1 cellular context compared by ENCODE assay signal in the genomic region with DNA sequence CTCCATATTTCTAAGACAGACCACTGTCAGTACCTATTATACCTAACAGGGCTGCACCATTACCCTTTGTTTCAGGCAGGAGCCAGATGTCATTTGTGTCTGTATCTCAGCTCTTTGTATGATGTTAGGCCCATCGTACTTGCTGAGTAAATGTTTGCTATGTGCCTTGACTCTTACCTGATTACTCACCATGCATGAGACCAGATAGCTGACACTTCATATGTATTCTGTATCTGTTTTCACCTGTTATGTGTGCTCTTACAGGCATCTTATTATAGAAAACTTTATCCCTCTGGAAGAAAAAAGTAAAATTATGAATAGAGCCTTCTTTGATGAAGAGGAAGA.
TF ChIP-seq lines count a peak whose summit lies in the region.

No MANE protein-coding gene starts in this region.

TF ChIP-seq in HepG2, 621 proteins besides CTCF, POLR2A, EP300 and RAD21 (continued from another document and continues in another):
- TF ChIP-seq SMARCC2 (IDR thresholded peaks at IDR 0.05) (no peak), ZNF776 (CRISPR knock-in tag; IDR thresholded peaks at IDR 0.05) (no peak), SP140L (CRISPR knock-in tag; IDR thresholded peaks at IDR 0.05; ENCODE audit: borderline replicate concordance) (no peak), ZNF703 (CRISPR knock-in tag; IDR thresholded peaks at IDR 0.05; ENCODE audit: borderline replicate concordance) (no peak), ZFP90 (CRISPR knock-in tag; IDR thresholded peaks at IDR 0.05; ENCODE audit: borderline replicate concordance) (no peak), BCLAF1 (IDR thresholded peaks at IDR 0.05) (no peak), HOXA9 (CRISPR knock-in tag; IDR thresholded peaks at IDR 0.05; ENCODE audit: borderline replicate concordance) (no peak), KLF16 (CRISPR knock-in tag; IDR thresholded peaks at IDR 0.05) (no peak), ZNF30 (CRISPR knock-in tag; IDR thresholded peaks at IDR 0.05) (no peak), CBX5 (CRISPR knock-in tag; IDR thresholded peaks at IDR 0.05; ENCODE audit: borderline replicate concordance) (no peak), ZNF335 (CRISPR knock-in tag; IDR thresholded peaks at IDR 0.05) (no peak), ZNF547 (CRISPR knock-in tag; IDR thresholded peaks at IDR 0.05) (0 out of 2 replicates have a peak, but pooled peaks have one; percentile 0), SYNCRIP (IDR thresholded peaks at IDR 0.05; ENCODE audit: insufficient read depth, low read depth, low read length) (no peak), ZNF274 (CRISPR knock-in tag; IDR thresholded peaks at IDR 0.05) (no peak), NR1H2 (CRISPR knock-in tag; IDR thresholded peaks at IDR 0.05; ENCODE audit: borderline replicate concordance, low read depth) (no peak), ZNF580 (CRISPR knock-in tag; IDR thresholded peaks at IDR 0.05; ENCODE audit: borderline replicate concordance, low read depth) (no peak), HNRNPUL1 (IDR thresholded peaks at IDR 0.05; ENCODE audit: low read depth, low read length) (no peak), ZNF550 (CRISPR knock-in tag; IDR thresholded peaks at IDR 0.05; ENCODE audit: borderline replicate concordance) (no peak), ZNF367 (CRISPR knock-in tag; IDR thresholded peaks at IDR 0.05; ENCODE audit: borderline replicate concordance) (no peak), ZFAT (CRISPR knock-in tag; conservative IDR thresholded peaks at IDR 0.05) (no peak), ZNF232 (CRISPR knock-in tag; IDR thresholded peaks at IDR 0.05; ENCODE audit: borderline replicate concordance) (no peak), ETV5 (CRISPR knock-in tag; IDR thresholded peaks at IDR 0.05; ENCODE audit: borderline replicate concordance) (peak; percentile 31; the same call in 1 of the 2 replicates), ZNF251 (CRISPR knock-in tag; IDR thresholded peaks at IDR 0.05) (no peak), ZNF44 (CRISPR knock-in tag; IDR thresholded peaks at IDR 0.05) (no peak), ZNF383 (CRISPR knock-in tag; IDR thresholded peaks at IDR 0.05; ENCODE audit: borderline replicate concordance) (no peak), CBX1 (IDR thresholded peaks at IDR 0.05; ENCODE audit: low read depth) (no peak), NR2C2 (CRISPR knock-in tag; IDR thresholded peaks at IDR 0.05; ENCODE audit: borderline replicate concordance) (no peak), POGZ (CRISPR knock-in tag; IDR thresholded peaks at IDR 0.05) (no peak), TCF7L2 (IDR thresholded peaks at IDR 0.05; ENCODE audit: low read depth, low read length) (no peak), ZNF841 (CRISPR knock-in tag; IDR thresholded peaks at IDR 0.05; ENCODE audit: borderline replicate concordance) (no peak), NCOA2 (CRISPR knock-in tag; IDR thresholded peaks at IDR 0.05) (peak; percentile 37; the same call in 1 of the 2 replicates), PCBP1 (IDR thresholded peaks at IDR 0.05; ENCODE audit: borderline replicate concordance, low read depth, low read length) (no peak), TBX3 (IDR thresholded peaks at IDR 0.05; ENCODE audit: borderline replicate concordance) (peak; percentile 25; the same call in 1 of the 2 replicates), DPF2 (CRISPR knock-in tag; IDR thresholded peaks at IDR 0.05; ENCODE audit: borderline replicate concordance, low read depth) (no peak), NFE2L1 (CRISPR knock-in tag; IDR thresholded peaks at IDR 0.05; ENCODE audit: borderline replicate concordance) (no peak), SAFB2 (CRISPR knock-in tag; IDR thresholded peaks at IDR 0.05; ENCODE audit: borderline replicate concordance, low read depth) (no peak), SRSF1 (optimal IDR thresholded peaks at IDR 0.05; ENCODE audit: low read depth, low read length) (no peak), STAT5B (CRISPR knock-in tag; IDR thresholded peaks at IDR 0.05) (no peak), ZNF660 (CRISPR knock-in tag; IDR thresholded peaks at IDR 0.05; ENCODE audit: borderline replicate concordance, low read depth) (no peak)
- TF ChIP-seq, protein P1, sequence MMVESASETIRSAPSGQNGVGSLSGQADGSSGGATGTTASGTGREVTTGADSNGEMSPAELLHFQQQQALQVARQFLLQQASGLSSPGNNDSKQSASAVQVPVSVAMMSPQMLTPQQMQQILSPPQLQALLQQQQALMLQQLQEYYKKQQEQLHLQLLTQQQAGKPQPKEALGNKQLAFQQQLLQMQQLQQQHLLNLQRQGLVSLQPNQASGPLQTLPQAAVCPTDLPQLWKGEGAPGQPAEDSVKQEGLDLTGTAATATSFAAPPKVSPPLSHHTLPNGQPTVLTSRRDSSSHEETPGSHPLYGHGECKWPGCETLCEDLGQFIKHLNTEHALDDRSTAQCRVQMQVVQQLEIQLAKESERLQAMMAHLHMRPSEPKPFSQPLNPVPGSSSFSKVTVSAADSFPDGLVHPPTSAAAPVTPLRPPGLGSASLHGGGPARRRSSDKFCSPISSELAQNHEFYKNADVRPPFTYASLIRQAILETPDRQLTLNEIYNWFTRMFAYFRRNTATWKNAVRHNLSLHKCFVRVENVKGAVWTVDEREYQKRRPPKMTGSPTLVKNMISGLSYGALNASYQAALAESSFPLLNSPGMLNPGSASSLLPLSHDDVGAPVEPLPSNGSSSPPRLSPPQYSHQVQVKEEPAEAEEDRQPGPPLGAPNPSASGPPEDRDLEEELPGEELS (CRISPR knock-in tag; IDR thresholded peaks at IDR 0.05) = no peak
- TF ChIP-seq, protein P2, sequence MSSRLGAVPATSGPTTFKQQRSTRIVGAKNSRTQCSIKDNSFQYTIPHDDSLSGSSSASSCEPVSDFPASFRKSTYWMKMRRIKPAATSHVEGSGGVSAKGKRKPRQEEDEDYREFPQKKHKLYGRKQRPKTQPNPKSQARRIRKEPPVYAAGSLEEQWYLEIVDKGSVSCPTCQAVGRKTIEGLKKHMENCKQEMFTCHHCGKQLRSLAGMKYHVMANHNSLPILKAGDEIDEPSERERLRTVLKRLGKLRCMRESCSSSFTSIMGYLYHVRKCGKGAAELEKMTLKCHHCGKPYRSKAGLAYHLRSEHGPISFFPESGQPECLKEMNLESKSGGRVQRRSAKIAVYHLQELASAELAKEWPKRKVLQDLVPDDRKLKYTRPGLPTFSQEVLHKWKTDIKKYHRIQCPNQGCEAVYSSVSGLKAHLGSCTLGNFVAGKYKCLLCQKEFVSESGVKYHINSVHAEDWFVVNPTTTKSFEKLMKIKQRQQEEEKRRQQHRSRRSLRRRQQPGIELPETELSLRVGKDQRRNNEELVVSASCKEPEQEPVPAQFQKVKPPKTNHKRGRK (CRISPR knock-in tag; IDR thresholded peaks at IDR 0.05) = no peak
- TF ChIP-seq, protein P3, sequence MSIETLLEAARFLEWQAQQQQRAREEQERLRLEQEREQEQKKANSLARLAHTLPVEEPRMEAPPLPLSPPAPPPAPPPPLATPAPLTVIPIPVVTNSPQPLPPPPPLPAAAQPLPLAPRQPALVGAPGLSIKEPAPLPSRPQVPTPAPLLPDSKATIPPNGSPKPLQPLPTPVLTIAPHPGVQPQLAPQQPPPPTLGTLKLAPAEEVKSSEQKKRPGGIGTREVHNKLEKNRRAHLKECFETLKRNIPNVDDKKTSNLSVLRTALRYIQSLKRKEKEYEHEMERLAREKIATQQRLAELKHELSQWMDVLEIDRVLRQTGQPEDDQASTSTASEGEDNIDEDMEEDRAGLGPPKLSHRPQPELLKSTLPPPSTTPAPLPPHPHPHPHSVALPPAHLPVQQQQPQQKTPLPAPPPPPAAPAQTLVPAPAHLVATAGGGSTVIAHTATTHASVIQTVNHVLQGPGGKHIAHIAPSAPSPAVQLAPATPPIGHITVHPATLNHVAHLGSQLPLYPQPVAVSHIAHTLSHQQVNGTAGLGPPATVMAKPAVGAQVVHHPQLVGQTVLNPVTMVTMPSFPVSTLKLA (IDR thresholded peaks at IDR 0.05) = no peak
- TF ChIP-seq, protein P4, sequence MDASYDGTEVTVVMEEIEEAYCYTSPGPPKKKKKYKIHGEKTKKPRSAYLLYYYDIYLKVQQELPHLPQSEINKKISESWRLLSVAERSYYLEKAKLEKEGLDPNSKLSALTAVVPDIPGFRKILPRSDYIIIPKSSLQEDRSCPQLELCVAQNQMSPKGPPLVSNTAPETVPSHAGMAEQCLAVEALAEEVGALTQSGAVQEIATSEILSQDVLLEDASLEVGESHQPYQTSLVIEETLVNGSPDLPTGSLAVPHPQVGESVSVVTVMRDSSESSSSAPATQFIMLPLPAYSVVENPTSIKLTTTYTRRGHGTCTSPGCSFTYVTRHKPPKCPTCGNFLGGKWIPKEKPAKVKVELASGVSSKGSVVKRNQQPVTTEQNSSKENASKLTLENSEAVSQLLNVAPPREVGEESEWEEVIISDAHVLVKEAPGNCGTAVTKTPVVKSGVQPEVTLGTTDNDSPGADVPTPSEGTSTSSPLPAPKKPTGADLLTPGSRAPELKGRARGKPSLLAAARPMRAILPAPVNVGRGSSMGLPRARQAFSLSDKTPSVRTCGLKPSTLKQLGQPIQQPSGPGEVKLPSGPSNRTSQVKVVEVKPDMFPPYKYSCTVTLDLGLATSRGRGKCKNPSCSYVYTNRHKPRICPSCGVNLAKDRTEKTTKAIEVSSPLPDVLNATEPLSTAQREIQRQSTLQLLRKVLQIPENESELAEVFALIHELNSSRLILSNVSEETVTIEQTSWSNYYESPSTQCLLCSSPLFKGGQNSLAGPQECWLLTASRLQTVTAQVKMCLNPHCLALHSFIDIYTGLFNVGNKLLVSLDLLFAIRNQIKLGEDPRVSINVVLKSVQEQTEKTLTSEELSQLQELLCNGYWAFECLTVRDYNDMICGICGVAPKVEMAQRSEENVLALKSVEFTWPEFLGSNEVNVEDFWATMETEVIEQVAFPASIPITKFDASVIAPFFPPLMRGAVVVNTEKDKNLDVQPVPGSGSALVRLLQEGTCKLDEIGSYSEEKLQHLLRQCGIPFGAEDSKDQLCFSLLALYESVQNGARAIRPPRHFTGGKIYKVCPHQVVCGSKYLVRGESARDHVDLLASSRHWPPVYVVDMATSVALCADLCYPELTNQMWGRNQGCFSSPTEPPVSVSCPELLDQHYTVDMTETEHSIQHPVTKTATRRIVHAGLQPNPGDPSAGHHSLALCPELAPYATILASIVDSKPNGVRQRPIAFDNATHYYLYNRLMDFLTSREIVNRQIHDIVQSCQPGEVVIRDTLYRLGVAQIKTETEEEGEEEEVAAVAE (CRISPR knock-in tag; IDR thresholded peaks at IDR 0.05; ENCODE audit: borderline replicate concordance) = no peak
- TF ChIP-seq, protein P5, sequence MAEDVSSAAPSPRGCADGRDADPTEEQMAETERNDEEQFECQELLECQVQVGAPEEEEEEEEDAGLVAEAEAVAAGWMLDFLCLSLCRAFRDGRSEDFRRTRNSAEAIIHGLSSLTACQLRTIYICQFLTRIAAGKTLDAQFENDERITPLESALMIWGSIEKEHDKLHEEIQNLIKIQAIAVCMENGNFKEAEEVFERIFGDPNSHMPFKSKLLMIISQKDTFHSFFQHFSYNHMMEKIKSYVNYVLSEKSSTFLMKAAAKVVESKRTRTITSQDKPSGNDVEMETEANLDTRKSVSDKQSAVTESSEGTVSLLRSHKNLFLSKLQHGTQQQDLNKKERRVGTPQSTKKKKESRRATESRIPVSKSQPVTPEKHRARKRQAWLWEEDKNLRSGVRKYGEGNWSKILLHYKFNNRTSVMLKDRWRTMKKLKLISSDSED (CRISPR knock-in tag; IDR thresholded peaks at IDR 0.05) = no peak
- TF ChIP-seq, protein P6, sequence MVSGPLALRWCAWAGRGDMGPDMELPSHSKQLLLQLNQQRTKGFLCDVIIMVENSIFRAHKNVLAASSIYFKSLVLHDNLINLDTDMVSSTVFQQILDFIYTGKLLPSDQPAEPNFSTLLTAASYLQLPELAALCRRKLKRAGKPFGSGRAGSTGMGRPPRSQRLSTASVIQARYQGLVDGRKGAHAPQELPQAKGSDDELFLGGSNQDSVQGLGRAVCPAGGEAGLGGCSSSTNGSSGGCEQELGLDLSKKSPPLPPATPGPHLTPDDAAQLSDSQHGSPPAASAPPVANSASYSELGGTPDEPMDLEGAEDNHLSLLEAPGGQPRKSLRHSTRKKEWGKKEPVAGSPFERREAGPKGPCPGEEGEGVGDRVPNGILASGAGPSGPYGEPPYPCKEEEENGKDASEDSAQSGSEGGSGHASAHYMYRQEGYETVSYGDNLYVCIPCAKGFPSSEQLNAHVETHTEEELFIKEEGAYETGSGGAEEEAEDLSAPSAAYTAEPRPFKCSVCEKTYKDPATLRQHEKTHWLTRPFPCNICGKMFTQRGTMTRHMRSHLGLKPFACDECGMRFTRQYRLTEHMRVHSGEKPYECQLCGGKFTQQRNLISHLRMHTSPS (CRISPR knock-in tag; IDR thresholded peaks at IDR 0.05; ENCODE audit: low read depth) = 0 out of 2 replicates have a peak, but pooled peaks have one; percentile 10
